Comparison of ENCODE assay signal across 1 cellular context in the genomic region with DNA sequence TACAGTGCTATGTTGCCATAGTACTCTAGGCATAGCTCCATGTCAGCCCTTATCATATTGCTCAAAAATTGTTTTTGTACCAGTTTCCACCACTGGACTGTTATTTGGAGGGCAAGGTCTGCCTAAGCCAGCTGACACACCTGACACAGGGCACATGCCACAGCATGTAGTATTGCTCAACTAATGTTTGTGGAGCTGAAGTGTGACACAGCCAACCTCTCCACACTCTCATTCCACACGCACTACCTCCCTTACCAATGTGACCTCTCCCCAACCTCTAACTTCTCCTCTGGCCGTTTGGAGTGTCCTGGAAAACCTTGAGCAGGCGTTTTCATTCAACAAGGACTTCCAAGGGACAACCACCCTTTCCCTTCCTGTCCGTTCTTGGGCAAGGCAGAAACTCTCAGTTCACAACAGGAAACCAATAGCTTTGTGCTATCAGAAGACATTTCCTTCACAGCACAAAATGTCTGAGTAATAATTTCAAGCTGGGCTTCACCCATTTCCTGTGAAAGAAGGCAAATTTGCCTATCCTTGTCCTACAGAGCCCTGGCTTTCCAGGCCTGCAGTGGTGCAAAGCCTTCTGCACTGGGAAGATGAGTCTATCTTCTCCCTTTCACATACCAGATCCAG.
TF ChIP-seq lines count a peak whose summit lies in the region.

No MANE protein-coding gene starts in this region.

TF ChIP-seq in WTC11, 78 proteins besides CTCF, POLR2A, EP300 and RAD21 (continued from another document):
- TF ChIP-seq, protein P1, sequence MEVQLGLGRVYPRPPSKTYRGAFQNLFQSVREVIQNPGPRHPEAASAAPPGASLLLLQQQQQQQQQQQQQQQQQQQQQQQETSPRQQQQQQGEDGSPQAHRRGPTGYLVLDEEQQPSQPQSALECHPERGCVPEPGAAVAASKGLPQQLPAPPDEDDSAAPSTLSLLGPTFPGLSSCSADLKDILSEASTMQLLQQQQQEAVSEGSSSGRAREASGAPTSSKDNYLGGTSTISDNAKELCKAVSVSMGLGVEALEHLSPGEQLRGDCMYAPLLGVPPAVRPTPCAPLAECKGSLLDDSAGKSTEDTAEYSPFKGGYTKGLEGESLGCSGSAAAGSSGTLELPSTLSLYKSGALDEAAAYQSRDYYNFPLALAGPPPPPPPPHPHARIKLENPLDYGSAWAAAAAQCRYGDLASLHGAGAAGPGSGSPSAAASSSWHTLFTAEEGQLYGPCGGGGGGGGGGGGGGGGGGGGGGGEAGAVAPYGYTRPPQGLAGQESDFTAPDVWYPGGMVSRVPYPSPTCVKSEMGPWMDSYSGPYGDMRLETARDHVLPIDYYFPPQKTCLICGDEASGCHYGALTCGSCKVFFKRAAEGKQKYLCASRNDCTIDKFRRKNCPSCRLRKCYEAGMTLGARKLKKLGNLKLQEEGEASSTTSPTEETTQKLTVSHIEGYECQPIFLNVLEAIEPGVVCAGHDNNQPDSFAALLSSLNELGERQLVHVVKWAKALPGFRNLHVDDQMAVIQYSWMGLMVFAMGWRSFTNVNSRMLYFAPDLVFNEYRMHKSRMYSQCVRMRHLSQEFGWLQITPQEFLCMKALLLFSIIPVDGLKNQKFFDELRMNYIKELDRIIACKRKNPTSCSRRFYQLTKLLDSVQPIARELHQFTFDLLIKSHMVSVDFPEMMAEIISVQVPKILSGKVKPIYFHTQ (CRISPR knock-in tag; IDR thresholded peaks at IDR 0.05): no peak
- TF ChIP-seq, protein P2, sequence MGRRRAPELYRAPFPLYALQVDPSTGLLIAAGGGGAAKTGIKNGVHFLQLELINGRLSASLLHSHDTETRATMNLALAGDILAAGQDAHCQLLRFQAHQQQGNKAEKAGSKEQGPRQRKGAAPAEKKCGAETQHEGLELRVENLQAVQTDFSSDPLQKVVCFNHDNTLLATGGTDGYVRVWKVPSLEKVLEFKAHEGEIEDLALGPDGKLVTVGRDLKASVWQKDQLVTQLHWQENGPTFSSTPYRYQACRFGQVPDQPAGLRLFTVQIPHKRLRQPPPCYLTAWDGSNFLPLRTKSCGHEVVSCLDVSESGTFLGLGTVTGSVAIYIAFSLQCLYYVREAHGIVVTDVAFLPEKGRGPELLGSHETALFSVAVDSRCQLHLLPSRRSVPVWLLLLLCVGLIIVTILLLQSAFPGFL (CRISPR knock-in tag; IDR thresholded peaks at IDR 0.05; ENCODE audit: borderline replicate concordance): no peak
- TF ChIP-seq GABPB1 (CRISPR knock-in tag; IDR thresholded peaks at IDR 0.05) (no peak), OVOL2 (CRISPR knock-in tag; IDR thresholded peaks at IDR 0.05; ENCODE audit: borderline replicate concordance) (no peak), ZNF121 (CRISPR knock-in tag; IDR thresholded peaks at IDR 0.05) (no peak)
- TF ChIP-seq, protein P3, sequence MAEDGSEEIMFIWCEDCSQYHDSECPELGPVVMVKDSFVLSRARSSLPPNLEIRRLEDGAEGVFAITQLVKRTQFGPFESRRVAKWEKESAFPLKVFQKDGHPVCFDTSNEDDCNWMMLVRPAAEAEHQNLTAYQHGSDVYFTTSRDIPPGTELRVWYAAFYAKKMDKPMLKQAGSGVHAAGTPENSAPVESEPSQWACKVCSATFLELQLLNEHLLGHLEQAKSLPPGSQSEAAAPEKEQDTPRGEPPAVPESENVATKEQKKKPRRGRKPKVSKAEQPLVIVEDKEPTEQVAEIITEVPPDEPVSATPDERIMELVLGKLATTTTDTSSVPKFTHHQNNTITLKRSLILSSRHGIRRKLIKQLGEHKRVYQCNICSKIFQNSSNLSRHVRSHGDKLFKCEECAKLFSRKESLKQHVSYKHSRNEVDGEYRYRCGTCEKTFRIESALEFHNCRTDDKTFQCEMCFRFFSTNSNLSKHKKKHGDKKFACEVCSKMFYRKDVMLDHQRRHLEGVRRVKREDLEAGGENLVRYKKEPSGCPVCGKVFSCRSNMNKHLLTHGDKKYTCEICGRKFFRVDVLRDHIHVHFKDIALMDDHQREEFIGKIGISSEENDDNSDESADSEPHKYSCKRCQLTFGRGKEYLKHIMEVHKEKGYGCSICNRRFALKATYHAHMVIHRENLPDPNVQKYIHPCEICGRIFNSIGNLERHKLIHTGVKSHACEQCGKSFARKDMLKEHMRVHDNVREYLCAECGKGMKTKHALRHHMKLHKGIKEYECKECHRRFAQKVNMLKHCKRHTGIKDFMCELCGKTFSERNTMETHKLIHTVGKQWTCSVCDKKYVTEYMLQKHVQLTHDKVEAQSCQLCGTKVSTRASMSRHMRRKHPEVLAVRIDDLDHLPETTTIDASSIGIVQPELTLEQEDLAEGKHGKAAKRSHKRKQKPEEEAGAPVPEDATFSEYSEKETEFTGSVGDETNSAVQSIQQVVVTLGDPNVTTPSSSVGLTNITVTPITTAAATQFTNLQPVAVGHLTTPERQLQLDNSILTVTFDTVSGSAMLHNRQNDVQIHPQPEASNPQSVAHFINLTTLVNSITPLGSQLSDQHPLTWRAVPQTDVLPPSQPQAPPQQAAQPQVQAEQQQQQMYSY (CRISPR knock-in tag; IDR thresholded peaks at IDR 0.05): no peak
- TF ChIP-seq, protein P4, sequence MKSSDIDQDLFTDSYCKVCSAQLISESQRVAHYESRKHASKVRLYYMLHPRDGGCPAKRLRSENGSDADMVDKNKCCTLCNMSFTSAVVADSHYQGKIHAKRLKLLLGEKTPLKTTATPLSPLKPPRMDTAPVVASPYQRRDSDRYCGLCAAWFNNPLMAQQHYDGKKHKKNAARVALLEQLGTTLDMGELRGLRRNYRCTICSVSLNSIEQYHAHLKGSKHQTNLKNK (CRISPR knock-in tag; IDR thresholded peaks at IDR 0.05): no peak
TF ChIP-seq in WTC11: peak in this region for 0.
